13 cellular contexts compared by ENCODE assay signal in the genomic region with DNA sequence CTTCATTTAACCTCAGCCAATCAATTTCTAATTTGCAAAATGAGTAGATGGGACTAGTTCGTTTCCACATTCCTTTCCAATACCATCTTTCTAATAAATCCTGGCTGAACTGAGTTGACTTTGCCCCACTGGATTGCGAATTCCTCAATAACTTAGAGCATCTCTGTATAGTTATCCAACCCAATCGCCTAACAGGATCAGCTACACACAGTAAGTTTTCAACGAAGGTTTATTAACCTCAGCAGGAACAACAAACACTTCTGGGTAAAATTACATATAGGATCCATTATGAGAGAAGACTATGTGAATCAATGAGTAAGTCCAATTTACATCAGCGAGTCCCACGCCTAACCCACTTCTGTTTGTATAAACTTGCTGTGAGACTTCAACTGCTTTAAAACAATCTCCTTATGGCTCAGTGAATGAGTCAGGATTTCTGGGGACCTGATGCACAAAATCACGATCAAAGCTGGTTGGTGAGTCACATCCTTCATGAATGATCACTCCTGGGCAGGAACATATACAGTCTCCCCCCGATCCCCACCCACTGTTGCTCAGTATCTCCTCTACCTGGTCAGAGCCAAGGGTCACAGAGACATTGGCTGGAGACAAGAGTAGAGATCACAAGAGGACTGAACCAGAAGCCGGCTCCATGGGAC.
DNase-seq lines count a peak whose midpoint lies in the region; ATAC-seq, FAIRE-seq and TF ChIP-seq lines count a peak whose summit lies in the region.
"Had no signal": no experiment of that assay in that cellular context is flagged by ENCODE, and none has a peak within 500 bp of the region (broad histone marks: within the 10 kb centered on the region; RNA-seq: fewer than 3 reads in every experiment).

No MANE protein-coding gene starts in this region.

- H3K36me3 Mint-ChIP-seq in naive thymus-derived CD8-positive, alpha-beta T cell = peaks cover 0 to 10% (median 4%) of the 10 kb centered on the region in 3 donors

- H3K27me3 Mint-ChIP-seq in naive thymus-derived CD8-positive, alpha-beta T cell = peaks cover 3 to 16% (median 6%) of the 10 kb centered on the region in 5 donors

- in situ Hi-C loops in astrocyte of the spinal cord (cut with HindIII; ENCODE audit: low sequenced_read_pairs) = no loop called here

- no peak for TF ChIP-seq CTCF in astrocyte of the spinal cord (IDR thresholded peaks at IDR 0.05; ENCODE audit: low read depth, low read length)

- peak; percentile 9 for FAIRE-seq in GM12892 (lab: Jason Lieb, UNC)
- FAIRE-seq: frontal cortex had no signal

- H3K9me3 Mint-ChIP-seq in naive thymus-derived CD8-positive, alpha-beta T cell = peaks cover 0 to 10% (median 2%) of the 10 kb centered on the region in 9 donors

- no peak overlapping the region for H3K4me3 Mint-ChIP-seq in naive thymus-derived CD8-positive, alpha-beta T cell

- TF ChIP-seq POLR2A in GM12892 (IDR thresholded peaks at IDR 0.05; ENCODE audit: low read depth, low read length) = no peak

- POLR2A ChIA-PET in naive thymus-derived CD8-positive, alpha-beta T cell (lab: Charles Lee) = no interaction called here
- POLR2A ChIA-PET in HEK293T (lab: Yijun Ruan, JAX) = no interaction called here

- H3K4me3 ChIP-seq in astrocyte of the spinal cord (ENCODE audit: low read depth, low read length) = no peak overlapping the region
- H3K4me3 ChIP-seq: colonic mucosa, spleen had no signal

- CTCF ChIA-PET in HEK293T (lab: Yijun Ruan, JAX) = no interaction called here

- ATAC-seq in naive thymus-derived CD8-positive, alpha-beta T cell = no peak

- peak; percentile 1 for DNase-seq in DMS53 (lab: John Stamatoyannopoulos, UW)
- no peak for DNase-seq in DMS53 treated with DMSO at 0.1 percent for 48 hours (lab: John Stamatoyannopoulos, UW; ENCODE audit: unreplicated experiment)
- no peak for DNase-seq in GM12892 (ENCODE audit: insufficient read length)
- peak; percentile 81 for DNase-seq in astrocyte of the spinal cord (ENCODE audit: low read depth, low spot score)
- peak; percentile 41 for DNase-seq in stimulated activated CD4-positive, alpha-beta T cell treated with anti-CD3 and anti-CD28 coated beads, Interleukin-15, amount 100 ng/mL, for 24 hours
- no peak for DNase-seq in naive thymus-derived CD8-positive, alpha-beta T cell
- no peak for DNase-seq in HEK293T (ENCODE audit: extremely low spot score)
- no peak for DNase-seq in NCI-H82 treated with DMSO at 0.1 percent for 48 hours (lab: John Stamatoyannopoulos, UW; ENCODE audit: unreplicated experiment)
- DNase-seq: activated gamma-delta T cell treated with Interleukin-2 at 50 U/mL for 16 hours, colonic mucosa, spleen, T-helper 9 cell had no signal

- no peak overlapping the region for H3K27ac Mint-ChIP-seq in naive thymus-derived CD8-positive, alpha-beta T cell

- peaks cover 0 to 3% (median 1%) of the 10 kb centered on the region in 4 donors for H3K4me1 Mint-ChIP-seq in naive thymus-derived CD8-positive, alpha-beta T cell

TF ChIP-seq in HEK293T, 16 proteins besides CTCF, POLR2A, EP300 and RAD21:
- TF ChIP-seq TARDBP (IDR thresholded peaks at IDR 0.05) = no peak
- TF ChIP-seq SP1 (IDR thresholded peaks at IDR 0.05) = no peak
- TF ChIP-seq ELF4 (IDR thresholded peaks at IDR 0.05) = no peak
- TF ChIP-seq BHLHE40 (IDR thresholded peaks at IDR 0.05; ENCODE audit: borderline replicate concordance) = no peak
- TF ChIP-seq SUZ12 (IDR thresholded peaks at IDR 0.05) = no peak
- TF ChIP-seq L3MBTL2 (conservative IDR thresholded peaks at IDR 0.05) = no peak
- TF ChIP-seq ZNF384 (IDR thresholded peaks at IDR 0.05) = no peak
- no peak for TF ChIP-seq ARNT (IDR thresholded peaks at IDR 0.05)
- no peak for TF ChIP-seq FOXK2 (IDR thresholded peaks at IDR 0.05)
- no peak for TF ChIP-seq CTBP1 (IDR thresholded peaks at IDR 0.05; ENCODE audit: borderline replicate concordance)
- TF ChIP-seq NFRKB (IDR thresholded peaks at IDR 0.05) = no peak

Comparison
In these comparisons a context has a peak if more than half of its experiments do, and no peak if none do; other contexts are left out.
1. DNase-seq: peak in DMS53 (single experiment), astrocyte of the spinal cord (single experiment) and stimulated activated CD4-positive, alpha-beta T cell treated with anti-CD3 and anti-CD28 coated beads, Interleukin-15, amount 100 ng/mL, for 24 hours (single experiment); none in DMS53 treated with DMSO at 0.1 percent for 48 hours (single experiment), GM12892 (single experiment), naive thymus-derived CD8-positive, alpha-beta T cell (0 of 10), HEK293T (single experiment) and NCI-H82 treated with DMSO at 0.1 percent for 48 hours (single experiment).